Comparison of ENCODE assay signal across 8 cellular contexts in genomic region chr18:58288922-58289797, GRCh38.
DNase-seq lines count a peak whose midpoint lies in the region; ATAC-seq, FAIRE-seq and TF ChIP-seq lines count a peak whose summit lies in the region.

No MANE protein-coding gene starts in this region.

- no peak overlapping the region for H3K4me3 Mint-ChIP-seq in T-helper 17 cell

- no peak overlapping the region for H3K27ac Mint-ChIP-seq in T-helper 17 cell

- DNase-seq in A673 (ENCODE audit: low spot score) (peak; percentile 17), bronchial epithelial cell (ENCODE audit: low read depth) (peak; percentile 80), thyroid gland (peak; percentile 44 to 61), ascending aorta (ENCODE audit: low spot score in 2 of 2) (no peak), T-helper 17 cell (no peak), NCI-H1105 treated with DMSO at 0.1 percent for 48 hours (lab: John Stamatoyannopoulos, UW) (no peak)

- H3K36me3 ChIP-seq in A673 (ENCODE audit: insufficient read depth, low read length, poor library complexity, severe bottlenecking): no peaks in the 10 kb centered on the region
- no peaks in the 10 kb centered on the region for H3K36me3 ChIP-seq in bronchial epithelial cell (ENCODE audit: control insufficient read depth, insufficient read depth, low read length)
- H3K36me3 ChIP-seq in thyroid gland: no peaks in the 10 kb centered on the region
- no peaks in the 10 kb centered on the region for H3K36me3 ChIP-seq in ascending aorta

- intact Hi-C loops in A673 (cut with micrococcal nuclease; ENCODE audit: unreplicated experiment) (no loop called here), thyroid gland (cut with DNase I) (no loop called here), ascending aorta (cut with DNase I) (no loop called here)

- WGBS in thyroid gland, 2 donors: 70 to 74% methylated on average over 10 of the region's 10 CpGs

- TF ChIP-seq POLR2A in thyroid gland (IDR thresholded peaks at IDR 0.05): no peak

- TF ChIP-seq CTCF in A673 (conservative IDR thresholded peaks at IDR 0.05; ENCODE audit: low read depth, low read length) (no peak), bronchial epithelial cell (IDR thresholded peaks at IDR 0.05; ENCODE audit: insufficient read depth, low read length, severe bottlenecking) (no peak), thyroid gland (IDR thresholded peaks at IDR 0.05) (no peak), ascending aorta (IDR thresholded peaks at IDR 0.05) (no peak)

- H3K4me1 ChIP-seq in A673 (ENCODE audit: insufficient read depth, low read length, poor library complexity, severe bottlenecking) (peaks cover 17% of the 10 kb centered on the region), thyroid gland (peaks cover 39 to 47% of the 10 kb centered on the region in 2 donors), ascending aorta (no peaks in the 10 kb centered on the region)

- peaks cover 2% of the 10 kb centered on the region for H3K36me3 Mint-ChIP-seq in T-helper 17 cell (ENCODE audit: low read depth)

- no peaks in the 10 kb centered on the region for H3K9me3 ChIP-seq in A673 (ENCODE audit: low read depth, low read length, poor library complexity, severe bottlenecking)
- H3K9me3 ChIP-seq in thyroid gland: no peaks in the 10 kb centered on the region
- H3K9me3 ChIP-seq in ascending aorta: no peaks in the 10 kb centered on the region
- no peaks in the 10 kb centered on the region for H3K9me3 ChIP-seq in T-helper 17 cell (ENCODE audit: control insufficient read depth, low read length, poor library complexity, severe bottlenecking)

- H3K27me3 Mint-ChIP-seq in T-helper 17 cell: peaks cover 20% of the 10 kb centered on the region

- POLR2A ChIA-PET in A673 (lab: Charles Lee; ENCODE audit: low non-redundant PET): interaction anchor here (0.6 kb wide), 1 partner anchor 66 kb away, joined by 3 read pairs; no protein-coding TSS in a partner anchor

- BruUV-seq in A673 (replicated peaks; lab: Mats Ljungman, UMichigan): no TSS peak

- ATAC-seq in GM19351 (IDR thresholded peaks at IDR 0.05; ENCODE audit: unreplicated experiment) (peak; percentile 94), HG03432 (IDR thresholded peaks at IDR 0.05; ENCODE audit: unreplicated experiment) (peak; percentile 80), T-helper 17 cell (no peak)

- H3K27ac ChIP-seq in A673 (ENCODE audit: low read depth, low read length, poor library complexity, severe bottlenecking): no peak overlapping the region
- H3K27ac ChIP-seq in thyroid gland: peak overlapping the region in 1 of 3 donors; percentile 66
- no peak overlapping the region for H3K27ac ChIP-seq in ascending aorta

- CTCF ChIA-PET in A673 (lab: Charles Lee): no interaction called here

- no peak for FAIRE-seq in bronchial epithelial cell (lab: Jason Lieb, UNC)

- H3K4me1 Mint-ChIP-seq in T-helper 17 cell: no peaks in the 10 kb centered on the region

- no peaks in the 10 kb centered on the region for H3K27me3 ChIP-seq in A673 (replicated peaks; ENCODE audit: insufficient read depth, low read depth, low read length, poor library complexity)
- H3K27me3 ChIP-seq in bronchial epithelial cell (ENCODE audit: control insufficient read depth, insufficient read depth, low read length): no peaks in the 10 kb centered on the region
- H3K27me3 ChIP-seq in thyroid gland: no peaks in the 10 kb centered on the region
- no peaks in the 10 kb centered on the region for H3K27me3 ChIP-seq in ascending aorta

- H3K4me3 ChIP-seq in A673 (ENCODE audit: low read depth, low read length, poor library complexity, severe bottlenecking) (no peak overlapping the region), bronchial epithelial cell (ENCODE audit: low read depth, low read length) (no peak overlapping the region), thyroid gland (replicated peaks in 1 of 3) (no peak overlapping the region), ascending aorta (no peak overlapping the region)

Comparison
In these comparisons a context has a peak if more than half of its experiments do, and no peak if none do; other contexts are left out.
1. DNase-seq: peak in A673 (single experiment), bronchial epithelial cell (single experiment) and thyroid gland (2 of 2); none in ascending aorta (0 of 2), T-helper 17 cell (0 of 3) and NCI-H1105 treated with DMSO at 0.1 percent for 48 hours (single experiment).